Comparison of ENCODE assay signal across 8 cellular contexts in the genomic region with DNA sequence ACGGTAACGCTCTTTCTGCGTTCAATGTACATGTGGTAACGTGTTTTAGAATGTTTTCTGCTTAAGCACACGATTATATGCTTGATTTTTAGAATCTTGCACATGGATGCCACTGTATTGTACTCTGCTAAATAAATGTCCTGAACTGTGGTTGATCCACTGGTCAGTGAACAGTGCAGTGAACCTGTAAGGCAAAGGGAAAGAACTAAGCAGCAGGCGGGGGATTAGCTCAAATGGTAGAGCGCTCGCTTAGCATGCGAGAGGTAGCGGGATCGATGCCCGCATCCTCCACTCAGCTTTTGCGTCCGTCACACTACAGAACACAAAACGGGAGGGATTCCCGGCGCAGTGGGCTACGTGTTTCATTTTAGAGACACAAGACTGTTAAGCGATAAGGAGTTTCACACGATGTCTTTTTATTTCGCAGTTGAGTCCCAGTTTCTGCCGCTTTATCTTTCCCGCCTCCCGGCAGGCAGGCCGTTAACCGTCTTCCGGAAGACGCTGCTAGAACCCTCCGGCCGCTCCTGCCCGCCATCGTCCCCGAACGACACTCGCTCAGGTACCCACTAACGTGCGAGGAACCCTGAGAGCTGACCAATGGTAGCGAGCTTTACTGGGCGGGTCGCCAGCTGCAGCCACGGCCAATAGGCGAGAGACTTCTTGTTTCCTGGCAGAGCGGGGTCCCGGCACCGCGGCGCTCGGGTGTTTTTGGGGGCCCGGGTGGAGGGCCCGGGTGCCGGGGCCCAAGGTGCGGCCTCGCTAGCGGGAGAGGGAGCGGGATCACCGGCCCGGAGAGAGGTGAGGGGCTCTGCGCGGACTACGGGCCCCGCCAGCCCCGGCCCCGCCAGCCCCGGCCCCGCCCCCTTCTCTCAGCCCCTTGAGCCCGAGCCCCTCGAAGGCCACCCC. TPM values are rescaled to one million over a fixed set of nuclear protein-coding genes. Genes with fewer than 3 reads are reported as not detected.
DNase-seq lines count a peak whose midpoint lies in the region; ATAC-seq and TF ChIP-seq lines count a peak whose summit lies in the region.

A gene with protein sequence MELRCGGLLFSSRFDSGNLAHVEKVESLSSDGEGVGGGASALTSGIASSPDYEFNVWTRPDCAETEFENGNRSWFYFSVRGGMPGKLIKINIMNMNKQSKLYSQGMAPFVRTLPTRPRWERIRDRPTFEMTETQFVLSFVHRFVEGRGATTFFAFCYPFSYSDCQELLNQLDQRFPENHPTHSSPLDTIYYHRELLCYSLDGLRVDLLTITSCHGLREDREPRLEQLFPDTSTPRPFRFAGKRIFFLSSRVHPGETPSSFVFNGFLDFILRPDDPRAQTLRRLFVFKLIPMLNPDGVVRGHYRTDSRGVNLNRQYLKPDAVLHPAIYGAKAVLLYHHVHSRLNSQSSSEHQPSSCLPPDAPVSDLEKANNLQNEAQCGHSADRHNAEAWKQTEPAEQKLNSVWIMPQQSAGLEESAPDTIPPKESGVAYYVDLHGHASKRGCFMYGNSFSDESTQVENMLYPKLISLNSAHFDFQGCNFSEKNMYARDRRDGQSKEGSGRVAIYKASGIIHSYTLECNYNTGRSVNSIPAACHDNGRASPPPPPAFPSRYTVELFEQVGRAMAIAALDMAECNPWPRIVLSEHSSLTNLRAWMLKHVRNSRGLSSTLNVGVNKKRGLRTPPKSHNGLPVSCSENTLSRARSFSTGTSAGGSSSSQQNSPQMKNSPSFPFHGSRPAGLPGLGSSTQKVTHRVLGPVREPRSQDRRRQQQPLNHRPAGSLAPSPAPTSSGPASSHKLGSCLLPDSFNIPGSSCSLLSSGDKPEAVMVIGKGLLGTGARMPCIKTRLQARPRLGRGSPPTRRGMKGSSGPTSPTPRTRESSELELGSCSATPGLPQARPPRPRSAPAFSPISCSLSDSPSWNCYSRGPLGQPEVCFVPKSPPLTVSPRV (plus strand): TSS at position 673 of the 906 bp plus-strand sequence. CDS start 1,291 bp downstream, outside the sequence.

- H3K4me3 Mint-ChIP-seq in natural killer cell treated with Interleukin-12 subunit alpha and Interleukin-12 subunit beta and Interleukin-15 and Interleukin-18, amount 100 ng/mL, for 72 hours: peak within 1 kb of the TSS; percentile 88

- H3K4me1 Mint-ChIP-seq in natural killer cell treated with Interleukin-12 subunit alpha and Interleukin-12 subunit beta and Interleukin-15 and Interleukin-18, amount 100 ng/mL, for 72 hours (ENCODE audit: low read depth in 2 of 2): peaks cover 26 to 37% of the 10 kb centered on the region in 2 donors

- peaks cover 7% of the 10 kb centered on the region; the same call in 1 of the 2 replicates for H3K4me1 ChIP-seq in HAP-1

- H3K36me3 Mint-ChIP-seq in natural killer cell treated with Interleukin-12 subunit alpha and Interleukin-12 subunit beta and Interleukin-15 and Interleukin-18, amount 100 ng/mL, for 72 hours: peaks cover 22% of the 10 kb centered on the region

- peaks cover 0 to 2% of the 10 kb centered on the region in 2 donors for H3K27me3 Mint-ChIP-seq in natural killer cell treated with Interleukin-12 subunit alpha and Interleukin-12 subunit beta and Interleukin-15 and Interleukin-18, amount 100 ng/mL, for 72 hours

- H3K4me3 ChIP-seq in HAP-1 (peak within 1 kb of the TSS; percentile 53), MG63 (peak within 1 kb of the TSS; percentile 81), fibroblast of pulmonary artery (replicated peaks; ENCODE audit: low read depth, low read length) (peak within 1 kb of the TSS; percentile 71)

- H3K9me3 ChIP-seq in HAP-1: peaks cover 4% of the 10 kb centered on the region; the same call in 1 of the 2 replicates
- no peaks in the 10 kb centered on the region for H3K9me3 ChIP-seq in MG63

- H3K27me3 ChIP-seq in HAP-1 (ENCODE audit: low read depth): no peaks in the 10 kb centered on the region
- no peaks in the 10 kb centered on the region for H3K27me3 ChIP-seq in MG63

- peaks cover 19% of the 10 kb centered on the region for H3K36me3 ChIP-seq in HAP-1 (replicated peaks)
- H3K36me3 ChIP-seq in MG63: peaks cover 18% of the 10 kb centered on the region

- ATAC-seq in natural killer cell treated with Interleukin-12 subunit alpha and Interleukin-12 subunit beta and Interleukin-15 and Interleukin-18, amount 100 ng/mL, for 72 hours: peak; percentile 90 to 91

- in situ Hi-C loops in G401 (cut with HindIII; ENCODE audit: low sequenced_read_pairs): no loop called here
- in situ Hi-C loops in HAP-1 (cut with MboI; ENCODE audit: low sequenced_read_pairs): no loop called here

- no peak for TF ChIP-seq CTCF in fibroblast of pulmonary artery (IDR thresholded peaks at IDR 0.05; ENCODE audit: low read length, missing control alignments)

- DNase-seq in G401 (ENCODE audit: low spot score): peak; percentile 92
- peak; percentile 78 to 96 for DNase-seq in HAP-1 (ENCODE audit: low spot score in 2 of 2)
- peak; percentile 92 for DNase-seq in MG63
- peak; percentile 84 to 87 for DNase-seq in SHP77 (lab: John Stamatoyannopoulos, UW)
- peak; percentile 93 for DNase-seq in activated T-helper 9 cell treated with anti-CD3 and anti-CD28 coated beads, Interleukin-2, amount 50 U/mL, for 16 hours (ENCODE audit: low read depth)
- peak; percentile 95 for DNase-seq in fibroblast of pulmonary artery (ENCODE audit: low read depth)
- DNase-seq in natural killer cell treated with Interleukin-12 subunit alpha and Interleukin-12 subunit beta and Interleukin-15 and Interleukin-18, amount 100 ng/mL, for 72 hours (ENCODE audit: low spot score): peak; percentile 97
- DNase-seq in stimulated activated naive CD4-positive, alpha-beta T cell treated with Interleukin-2 at 50 U/mL for 16 hours (lab: John Stamatoyannopoulos, UW): peak; percentile 95

- H3K27ac Mint-ChIP-seq in natural killer cell treated with Interleukin-12 subunit alpha and Interleukin-12 subunit beta and Interleukin-15 and Interleukin-18, amount 100 ng/mL, for 72 hours: peak within 1 kb of the TSS; percentile 98 to 100

- no peaks in the 10 kb centered on the region for H3K9me3 Mint-ChIP-seq in natural killer cell treated with Interleukin-12 subunit alpha and Interleukin-12 subunit beta and Interleukin-15 and Interleukin-18, amount 100 ng/mL, for 72 hours

RNA-seq across cellular contexts. Expression of the gene that starts here (rescaled TPM):
- 59.4 and 68.2 TPM in 2 replicates for total RNA-seq in G401 (2014; rRNA removed; shearing (Covaris generic))
- 19.0 and 26.0 TPM in 2 replicates for total RNA-seq in MG63 (2014; rRNA removed; shearing (Covaris generic); ENCODE audit: low replicate concordance)
- total RNA-seq in natural killer cell treated with Interleukin-12 subunit alpha and Interleukin-12 subunit beta and Interleukin-15 and Interleukin-18, amount 100 ng/mL, for 72 hours: 10 to 100 TPM; 12.5 to 20.5 TPM

Comparison
In these comparisons a context has a peak if more than half of its experiments do, and no peak if none do; other contexts are left out.
1. Peak in every context shown above with its lines: DNase-seq, ATAC-seq and H3K4me3 ChIP-seq.